ENCODE assay signal across 12 cellular contexts in the genomic region with DNA sequence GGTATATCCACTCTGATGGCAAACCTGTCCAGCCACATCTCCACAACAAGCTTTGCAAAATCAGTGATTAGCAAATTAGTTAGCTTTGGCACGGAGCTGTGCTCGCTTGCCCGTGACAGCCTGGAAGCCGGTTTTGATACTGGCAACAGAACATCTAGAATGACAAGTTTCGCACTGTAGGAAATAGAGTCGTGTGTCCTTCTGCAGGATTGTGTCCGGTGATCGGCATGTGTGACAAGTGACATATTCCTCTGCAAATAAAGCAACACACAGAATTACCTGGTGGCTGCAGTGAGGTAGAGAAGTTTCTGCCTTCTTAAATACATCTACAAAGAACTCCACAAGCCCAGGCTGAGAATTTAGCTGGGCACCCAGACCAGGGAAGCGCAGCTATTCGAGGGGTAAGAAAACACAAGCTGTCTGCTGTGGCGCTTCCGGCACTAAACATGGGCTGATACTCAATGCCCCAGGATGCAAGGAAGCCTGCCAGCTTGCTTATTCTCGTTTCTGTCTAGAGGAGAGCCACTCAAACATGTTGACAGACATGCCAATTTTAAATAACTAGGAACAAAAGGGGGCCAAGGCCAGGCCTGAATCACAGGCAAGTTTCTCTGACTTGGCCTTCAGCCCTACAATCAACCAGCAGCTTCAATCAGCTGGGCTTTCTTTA. TPM values are rescaled to one million over a fixed set of nuclear protein-coding genes. Genes with fewer than 3 reads are reported as not detected.
DNase-seq lines count a peak whose midpoint lies in the region; ATAC-seq, FAIRE-seq and TF ChIP-seq lines count a peak whose summit lies in the region.
"Had no signal": no experiment of that assay in that cellular context is flagged by ENCODE, and none has a peak within 500 bp of the region (broad histone marks: within the 10 kb centered on the region; RNA-seq: fewer than 3 reads in every experiment).

No MANE protein-coding gene starts in this region.

- peaks cover 41 to 85% of the 10 kb centered on the region in 2 experiments for H3K36me3 ChIP-seq in HepG2 (replicated peaks in 1 of 2; ENCODE audit: control insufficient read depth in 1 of 2, insufficient read depth in 2 of 2, low read length in 2 of 2)
- peaks cover 5 to 78% (median 46%) of the 10 kb centered on the region in 4 donors for H3K36me3 ChIP-seq in right lobe of liver
- H3K36me3 ChIP-seq in SK-N-MC (ENCODE audit: insufficient read depth, low read length): peaks cover 86% of the 10 kb centered on the region
- H3K36me3 ChIP-seq in colonic mucosa: peaks cover 22% of the 10 kb centered on the region

- H3K4me3 ChIP-seq in HepG2 (replicated peaks in 1 of 3; ENCODE audit: insufficient read depth in 1 of 3, low read depth in 2 of 3, low read length in 3 of 3): no peak overlapping the region
- H3K4me3 ChIP-seq in right lobe of liver: no peak overlapping the region
- H3K4me3 ChIP-seq in SK-N-MC: no peak overlapping the region
- no peak overlapping the region for H3K4me3 ChIP-seq in colonic mucosa
- no peak overlapping the region for H3K4me3 ChIP-seq in foreskin fibroblast (ENCODE audit: low read depth in 1 of 2, low read length in 2 of 2)

- intact Hi-C loops in HepG2 (cut with micrococcal nuclease; ENCODE audit: unreplicated experiment) (no loop called here), right lobe of liver (cut with DNase I) (no loop called here), left cardiac atrium (cut with DNase I) (no loop called here), colonic mucosa (cut with DNase I) (no loop called here)

- 98% methylated on average over 13 of the region's 13 CpGs for WGBS in HepG2 (ENCODE audit: low lambda C conversion rate)
- 64% methylated on average over 7 of the region's 13 CpGs for WGBS in right lobe of liver (ENCODE audit: insufficient coverage, low coverage, low lambda C conversion rate, missing lambda C conversion rate)

- no peak overlapping the region for H3K4me2 ChIP-seq in HepG2 (ENCODE audit: low read depth, low read length)

- H3K4me1 ChIP-seq in HepG2 (ENCODE audit: insufficient read depth, low read length) (no peaks in the 10 kb centered on the region), right lobe of liver (no peaks in the 10 kb centered on the region), colonic mucosa (no peaks in the 10 kb centered on the region)
- H3K4me1 ChIP-seq: BE2C, foreskin keratinocyte had no signal

- H3K36me3 Mint-ChIP-seq in type B pancreatic cell: peaks cover 60% of the 10 kb centered on the region

- peak overlapping the region; percentile 0 for H3K27ac Mint-ChIP-seq in type B pancreatic cell

- ATAC-seq in HepG2: no peak
- ATAC-seq in right lobe of liver: no peak
- peak; percentile 66 to 84 for ATAC-seq in left cardiac atrium
- no peak for ATAC-seq in HG02981 (IDR thresholded peaks at IDR 0.05; ENCODE audit: unreplicated experiment)
- ATAC-seq: foreskin keratinocyte had no signal

- no peak overlapping the region for H2AFZ ChIP-seq in HepG2 (ENCODE audit: low read length)

- no peak for TF ChIP-seq EP300 in HepG2 (IDR thresholded peaks at IDR 0.05; ENCODE audit: low read depth in 2 of 2, low read length in 2 of 2)
- no peak for TF ChIP-seq EP300 in HepG2 (CRISPR knock-in tag; IDR thresholded peaks at IDR 0.05; ENCODE audit: borderline replicate concordance)

- TF ChIP-seq CTCF in HepG2 (CRISPR knock-in tag; IDR thresholded peaks at IDR 0.05) (no peak), right lobe of liver (IDR thresholded peaks at IDR 0.05) (no peak), type B pancreatic cell (conservative IDR thresholded peaks at IDR 0.05) (no peak), colonic mucosa (IDR thresholded peaks at IDR 0.05) (no peak), foreskin fibroblast (IDR thresholded peaks at IDR 0.05; ENCODE audit: low read depth, low read length) (no peak)

- DNase-seq in HepG2 (ENCODE audit: low spot score) (no peak), right lobe of liver (no peak), SK-N-MC (ENCODE audit: low read depth, low spot score) (no peak), left cardiac atrium (peak; percentile 34), type B pancreatic cell (ENCODE audit: extremely low spot score, unreplicated experiment) (no peak), colonic mucosa (no peak), foreskin fibroblast (no peak)
- DNase-seq: BE2C, cortex of kidney, foreskin keratinocyte, NCI-H187 treated with DMSO at 0.1 percent for 48 hours had no signal

- H3K27me3 ChIP-seq in HepG2 (ENCODE audit: control insufficient read depth in 1 of 2, insufficient read depth in 2 of 2, low read length in 2 of 2) (no peaks in the 10 kb centered on the region), right lobe of liver (no peaks in the 10 kb centered on the region), colonic mucosa (no peaks in the 10 kb centered on the region)
- H3K27me3 ChIP-seq: BE2C, foreskin keratinocyte had no signal

- TF ChIP-seq POLR2A in HepG2 (IDR thresholded peaks at IDR 0.05; ENCODE audit: insufficient read depth in 1 of 2, low read depth in 2 of 2, low read length in 2 of 2) (peak in 1 of 2 experiments; percentile 2; a peak in 3 of 4 replicates), right lobe of liver (IDR thresholded peaks at IDR 0.05) (no peak)

- H4K20me1 ChIP-seq in HepG2 (ENCODE audit: insufficient read depth, low read length): peaks cover 27% of the 10 kb centered on the region

- CTCF ChIA-PET in HepG2 (lab: Yijun Ruan, JAX; ENCODE audit: low intra/inter-chr PET ratio, low total read pairs): no interaction called here

- no peaks in the 10 kb centered on the region for H3K27me3 Mint-ChIP-seq in type B pancreatic cell

- H3K4me3 Mint-ChIP-seq in type B pancreatic cell: no peak overlapping the region

- no peaks in the 10 kb centered on the region for H3K9me3 Mint-ChIP-seq in type B pancreatic cell

- POLR2A ChIA-PET in HepG2 (lab: Yijun Ruan, JAX): interaction anchor here (0.9 to 5.6 kb wide), 3 partner anchors 16 to 22 kb away, joined by 3 to 27 read pairs (median 3); partner anchors contain the start of gene EIF2S2

- BruUV-seq in HepG2 (replicated peaks; lab: Mats Ljungman, UMichigan): TSS peak; percentile 18

- TF ChIP-seq RAD21 in HepG2 (CRISPR knock-in tag; IDR thresholded peaks at IDR 0.05): no peak

- H3K4me1 Mint-ChIP-seq in type B pancreatic cell (ENCODE audit: unreplicated experiment): no peaks in the 10 kb centered on the region

- in situ Hi-C loops in HepG2 (cut with HindIII; ENCODE audit: extremely low pct_ligation_motif_present, low pct_unique_long_range_greater_than_20kb): no loop called here

- H3K9me3 ChIP-seq in HepG2 (ENCODE audit: low read length) (no peaks in the 10 kb centered on the region), right lobe of liver (no peaks in the 10 kb centered on the region), SK-N-MC (ENCODE audit: low read depth, low read length) (no peaks in the 10 kb centered on the region), colonic mucosa (no peaks in the 10 kb centered on the region)
- H3K9me3 ChIP-seq: BE2C had no signal

- no peaks in the 10 kb centered on the region for H3K79me2 ChIP-seq in HepG2 (ENCODE audit: insufficient read depth, low read length)

- H3K9ac ChIP-seq in HepG2 (ENCODE audit: insufficient read depth, low read depth, low read length) (no peak overlapping the region), SK-N-MC (ENCODE audit: insufficient read length) (no peak overlapping the region), colonic mucosa (ENCODE audit: low read depth in 2 of 2, low read length in 2 of 2) (no peak overlapping the region)

- no peak overlapping the region for H3K27ac ChIP-seq in HepG2 (ENCODE audit: extremely low read length, insufficient read depth, low read length)
- H3K27ac ChIP-seq in right lobe of liver: no peak overlapping the region
- H3K27ac ChIP-seq in SK-N-MC: peak overlapping the region; percentile 58; the same call in 1 of the 2 replicates
- no peak overlapping the region for H3K27ac ChIP-seq in colonic mucosa
- H3K27ac ChIP-seq: foreskin keratinocyte had no signal

- FAIRE-seq in HepG2 (lab: Jason Lieb, UNC): no peak

TF ChIP-seq in HepG2, 621 proteins besides CTCF, POLR2A, EP300 and RAD21 (continues in another document):
- no peak for TF ChIP-seq ZSCAN31 (CRISPR knock-in tag; IDR thresholded peaks at IDR 0.05; ENCODE audit: low read depth)
- TF ChIP-seq, protein P1, sequence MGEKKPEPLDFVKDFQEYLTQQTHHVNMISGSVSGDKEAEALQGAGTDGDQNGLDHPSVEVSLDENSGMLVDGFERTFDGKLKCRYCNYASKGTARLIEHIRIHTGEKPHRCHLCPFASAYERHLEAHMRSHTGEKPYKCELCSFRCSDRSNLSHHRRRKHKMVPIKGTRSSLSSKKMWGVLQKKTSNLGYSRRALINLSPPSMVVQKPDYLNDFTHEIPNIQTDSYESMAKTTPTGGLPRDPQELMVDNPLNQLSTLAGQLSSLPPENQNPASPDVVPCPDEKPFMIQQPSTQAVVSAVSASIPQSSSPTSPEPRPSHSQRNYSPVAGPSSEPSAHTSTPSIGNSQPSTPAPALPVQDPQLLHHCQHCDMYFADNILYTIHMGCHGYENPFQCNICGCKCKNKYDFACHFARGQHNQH (CRISPR knock-in tag; IDR thresholded peaks at IDR 0.05): no peak

RNA-seq across cellular contexts. Expression of gene EIF2S2, which starts 22.3 kb away (rescaled TPM):
- 213 and 316 TPM in 2 replicates for total RNA-seq in HepG2 (2016; rRNA removed; fragmentation: Illumina TruSeq; extraction: Trizol)
- total RNA-seq in HepG2 (2016; cell fraction: cytosol; rRNA removed; fragmentation: Illumina TruSeq; extraction: Trizol; ENCODE audit: low read depth): 51.0 and 51.7 TPM in 2 replicates
- total RNA-seq in HepG2 (2016; cell fraction: insoluble cytoplasmic fraction; rRNA removed; fragmentation: Illumina TruSeq; extraction: Trizol): 208 and 329 TPM in 2 replicates
- 97.8 and 98.8 TPM in 2 replicates for total RNA-seq in HepG2 (2016; cell fraction: membrane; rRNA removed; fragmentation: Illumina TruSeq; extraction: Trizol)
- total RNA-seq in HepG2 (2016; cell fraction: nucleus; rRNA removed; fragmentation: Illumina TruSeq; extraction: Trizol): 76.0 and 84.1 TPM in 2 replicates
- 102 and 126 TPM in 2 replicates for polyA plus RNA-seq in HepG2 (2011; rRNA removed)
- polyA plus RNA-seq in HepG2 (2011; cell fraction: cytosol; rRNA removed): 63.0 and 92.8 TPM in 2 replicates
- polyA plus RNA-seq in HepG2 (2011; cell fraction: nucleus; rRNA removed): 22.9 and 30.3 TPM in 2 replicates
- 143 and 178 TPM in 2 replicates for polyA plus RNA-seq in HepG2 (2012)
- 36.0 and 36.2 TPM in 2 replicates for polyA plus RNA-seq in HepG2 (2016; cell fraction: cytosol; fragmentation: Illumina TruSeq; extraction: Trizol; ENCODE audit: low read depth)
- 299 and 317 TPM in 2 replicates for polyA plus RNA-seq in HepG2 (2016; cell fraction: insoluble cytoplasmic fraction; fragmentation: Illumina TruSeq; extraction: Trizol; ENCODE audit: low read depth)
- polyA plus RNA-seq in HepG2 (2016; cell fraction: membrane; fragmentation: Illumina TruSeq; extraction: Trizol; ENCODE audit: low read depth): 66.5 and 67.3 TPM in 2 replicates
- 111 and 114 TPM in 2 replicates for polyA plus RNA-seq in HepG2 (2016; cell fraction: nucleus; fragmentation: Illumina TruSeq; extraction: Trizol; ENCODE audit: insufficient read depth, low read depth)
- polyA minus RNA-seq in HepG2 (2011; rRNA and poly(A)+ RNA removed; ENCODE audit: low replicate concordance): 27.1 and 39.1 TPM in 2 replicates
- 55.0 and 56.6 TPM in 2 replicates for polyA minus RNA-seq in HepG2 (2011; cell fraction: cytosol; rRNA and poly(A)+ RNA removed)
- polyA minus RNA-seq in HepG2 (2011; cell fraction: nucleus; rRNA and poly(A)+ RNA removed): 34.4 and 37.0 TPM in 2 replicates
- total RNA-seq in right lobe of liver: 10 to 100 TPM; 16.7 to 50.6 (median 30.8) TPM
- total RNA-seq in left cardiac atrium: 10 to 100 TPM; 37.2 to 51.3 TPM
- 87.1 and 87.8 TPM in 2 replicates for total RNA-seq in type B pancreatic cell (ENCODE audit: low replicate concordance)
- 10 to 100 TPM; 53.1 to 71.6 TPM for total RNA-seq in colonic mucosa

Comparison
In these comparisons a context has a peak if more than half of its experiments do, and no peak if none do; other contexts are left out.
1. ATAC-seq: peak in left cardiac atrium (2 of 2); none in HepG2 (single experiment), right lobe of liver (0 of 4) and HG02981 (single experiment).